8 cellular contexts compared by ENCODE assay signal in genomic region chr2:171432969-171433762, GRCh38. TPM values are rescaled to one million over a fixed set of nuclear protein-coding genes. Genes with fewer than 3 reads are reported as not detected.
A peak's percentile ranks its signal among the peaks of the same experiment; 100 is the strongest.
DNase-seq lines count a peak whose midpoint lies in the region; ATAC-seq and TF ChIP-seq lines count a peak whose summit lies in the region.

No MANE protein-coding gene starts in this region.

- H3K27ac ChIP-seq in CD8-positive, alpha-beta T cell (ENCODE audit: low read depth, low read length): peak overlapping the region; percentile 80

- H3K27me3 Mint-ChIP-seq in CD8-positive, alpha-beta T cell (ENCODE audit: low read depth): no peaks in the 10 kb centered on the region
- H3K27me3 Mint-ChIP-seq in activated T-helper 17 cell treated with anti-CD3 and anti-CD28 coated beads, Interleukin-2, amount 50 U/mL, for 72 hours: no peaks in the 10 kb centered on the region

- CTCF ChIA-PET in CD8-positive, alpha-beta T cell (lab: Charles Lee): interaction anchor here (0.9 to 2.2 kb wide), 6 partner anchors 8 to 504 kb away, joined by 3 to 9 read pairs (median 3); partner anchors contain the start of gene GORASP2
- CTCF ChIA-PET in HEK293T (lab: Yijun Ruan, JAX): interaction anchor here (0.7 to 1.0 kb wide), 4 partner anchors 17 to 721 kb away, joined by 3 to 4 read pairs (median 4); partner anchors contain the start of gene GORASP2

- no peaks in the 10 kb centered on the region for H3K9me3 Mint-ChIP-seq in CD8-positive, alpha-beta T cell
- H3K9me3 Mint-ChIP-seq in activated T-helper 17 cell treated with anti-CD3 and anti-CD28 coated beads, Interleukin-2, amount 50 U/mL, for 72 hours: no peaks in the 10 kb centered on the region

- POLR2A ChIA-PET in CD8-positive, alpha-beta T cell (lab: Charles Lee): interaction anchor here (1.1 to 2.9 kb wide), 4 partner anchors 273 to 503 kb away, joined by 3 to 24 read pairs (median 6); partner anchors contain the start of genes GORASP2 and TLK1
- POLR2A ChIA-PET in HEK293T (lab: Yijun Ruan, JAX): interaction anchor here (0.5 to 2.8 kb wide), 11 partner anchors 13 to 279 kb away, joined by 3 to 21 read pairs (median 3); partner anchors contain the start of gene CYBRD1

- no peaks in the 10 kb centered on the region for H3K36me3 ChIP-seq in CD8-positive, alpha-beta T cell (ENCODE audit: insufficient read depth, low read length)
- peaks cover 34% of the 10 kb centered on the region for H3K36me3 ChIP-seq in NT2/D1 (ENCODE audit: insufficient read depth, insufficient read length, low read length)

- H3K4me1 ChIP-seq in CD8-positive, alpha-beta T cell (ENCODE audit: insufficient read depth, low read length): peaks cover 12% of the 10 kb centered on the region
- H3K4me1 ChIP-seq in NT2/D1 (ENCODE audit: insufficient read depth, insufficient read length): peaks cover 2% of the 10 kb centered on the region

- H3K27me3 ChIP-seq in CD8-positive, alpha-beta T cell (ENCODE audit: insufficient read depth, low read length): no peaks in the 10 kb centered on the region
- no peaks in the 10 kb centered on the region for H3K27me3 ChIP-seq in NT2/D1 (ENCODE audit: insufficient read depth, insufficient read length)

- H3K9me3 ChIP-seq in CD8-positive, alpha-beta T cell (ENCODE audit: low read length): no peaks in the 10 kb centered on the region
- H3K9me3 ChIP-seq in NT2/D1 (ENCODE audit: insufficient read depth, low read length): peaks cover 42% of the 10 kb centered on the region

- DNase-seq in CD8-positive, alpha-beta T cell: peak in 3 of 7 experiments; percentile 16 to 44 (median 23)
- DNase-seq in HEK293T (ENCODE audit: extremely low spot score) (peak; percentile 38), NT2/D1 (ENCODE audit: low read depth, low spot score) (peak; percentile 27), glomerular visceral epithelial cell (ENCODE audit: extremely low spot score) (peak; percentile 47), renal cortical epithelial cell (ENCODE audit: low read depth) (peak; percentile 33)

- peak overlapping the region; percentile 79 for H3K4me3 ChIP-seq in CD8-positive, alpha-beta T cell (ENCODE audit: low read depth, low read length)
- peak overlapping the region; percentile 84 for H3K4me3 ChIP-seq in NT2/D1 (ENCODE audit: insufficient read length, low read depth)

- intact Hi-C loops in CD8-positive, alpha-beta T cell (cut with DNase I, micrococcal nuclease): loop anchor here (1.0 to 10.0 kb wide), 9 partner anchors 274 to 1851 kb away; partner anchors contain the start of genes PDK1 (in 2 of the 2), CFAP210 (in 1 of the 2), DLX2 (in 1 of the 2) and HAT1 (in 1 of the 2)

- peaks cover 42% of the 10 kb centered on the region for H3K4me1 Mint-ChIP-seq in CD8-positive, alpha-beta T cell (ENCODE audit: low read depth)
- peaks cover 12% of the 10 kb centered on the region for H3K4me1 Mint-ChIP-seq in activated T-helper 17 cell treated with anti-CD3 and anti-CD28 coated beads, Interleukin-2, amount 50 U/mL, for 72 hours

- H3K9ac ChIP-seq in NT2/D1 (ENCODE audit: insufficient read length, low read depth): peak overlapping the region; percentile 89

- peaks cover 30% of the 10 kb centered on the region for H3K36me3 Mint-ChIP-seq in CD8-positive, alpha-beta T cell
- peaks cover 22% of the 10 kb centered on the region for H3K36me3 Mint-ChIP-seq in activated T-helper 17 cell treated with anti-CD3 and anti-CD28 coated beads, Interleukin-2, amount 50 U/mL, for 72 hours (ENCODE audit: low read depth)

- no peak for TF ChIP-seq CTCF in CD8-positive, alpha-beta T cell (IDR thresholded peaks at IDR 0.05)

- peak; percentile 10 for ATAC-seq in CD8-positive, alpha-beta T cell
- peak; percentile 16 for ATAC-seq in activated T-helper 17 cell treated with anti-CD3 and anti-CD28 coated beads, Interleukin-2, amount 50 U/mL, for 72 hours (replicated peaks)
- ATAC-seq in GM19452 (IDR thresholded peaks at IDR 0.05; ENCODE audit: unreplicated experiment) (no peak), GM18909 (IDR thresholded peaks at IDR 0.05; ENCODE audit: poor library complexity, unreplicated experiment) (no peak)

- peak overlapping the region; percentile 96 for H3K27ac Mint-ChIP-seq in CD8-positive, alpha-beta T cell
- peak overlapping the region; percentile 86 for H3K27ac Mint-ChIP-seq in activated T-helper 17 cell treated with anti-CD3 and anti-CD28 coated beads, Interleukin-2, amount 50 U/mL, for 72 hours

- H3K4me3 Mint-ChIP-seq in CD8-positive, alpha-beta T cell: peak overlapping the region; percentile 91
- peak overlapping the region; percentile 94 for H3K4me3 Mint-ChIP-seq in activated T-helper 17 cell treated with anti-CD3 and anti-CD28 coated beads, Interleukin-2, amount 50 U/mL, for 72 hours

TF ChIP-seq in HEK293T, 16 proteins besides CTCF, POLR2A, EP300 and RAD21:
- TF ChIP-seq FOXA1 (IDR thresholded peaks at IDR 0.05) (no peak), CTBP1 (IDR thresholded peaks at IDR 0.05; ENCODE audit: borderline replicate concordance) (no peak), L3MBTL2 (conservative IDR thresholded peaks at IDR 0.05) (peak; percentile 70; the same call in 1 of the 2 replicates), FOXK2 (IDR thresholded peaks at IDR 0.05) (no peak), TARDBP (IDR thresholded peaks at IDR 0.05) (no peak), PKNOX1 (IDR thresholded peaks at IDR 0.05) (no peak)

RNA-seq across cellular contexts. Expression of gene METTL8, which starts 0.6 kb away (rescaled TPM):
- 1 to 10 TPM; 6.2 to 7.7 TPM for total RNA-seq in CD8-positive, alpha-beta T cell
- 10 to 100 TPM; 19.5 to 27.7 TPM for total RNA-seq in activated T-helper 17 cell treated with anti-CD3 and anti-CD28 coated beads, Interleukin-2, amount 50 U/mL, for 72 hours
- 37.3 and 48.3 TPM in 2 replicates for total RNA-seq in renal cortical epithelial cell

RNA-seq across cellular contexts. Expression of gene DCAF17, which starts 0.9 kb away (rescaled TPM):
- 10 to 100 TPM; 12.5 to 12.9 TPM for total RNA-seq in CD8-positive, alpha-beta T cell
- total RNA-seq in activated T-helper 17 cell treated with anti-CD3 and anti-CD28 coated beads, Interleukin-2, amount 50 U/mL, for 72 hours: 10 to 100 TPM; 11.2 to 18.6 TPM
- total RNA-seq in renal cortical epithelial cell: 25.0 and 29.2 TPM in 2 replicates

Comparison
In these comparisons a context has a peak if more than half of its experiments do, and no peak if none do; other contexts are left out.
1. ATAC-seq: peak in CD8-positive, alpha-beta T cell (single experiment) and activated T-helper 17 cell treated with anti-CD3 and anti-CD28 coated beads, Interleukin-2, amount 50 U/mL, for 72 hours (single experiment); none in GM19452 (single experiment) and GM18909 (single experiment).